ENCODE assay signal across 2 cellular contexts in the genomic region with DNA sequence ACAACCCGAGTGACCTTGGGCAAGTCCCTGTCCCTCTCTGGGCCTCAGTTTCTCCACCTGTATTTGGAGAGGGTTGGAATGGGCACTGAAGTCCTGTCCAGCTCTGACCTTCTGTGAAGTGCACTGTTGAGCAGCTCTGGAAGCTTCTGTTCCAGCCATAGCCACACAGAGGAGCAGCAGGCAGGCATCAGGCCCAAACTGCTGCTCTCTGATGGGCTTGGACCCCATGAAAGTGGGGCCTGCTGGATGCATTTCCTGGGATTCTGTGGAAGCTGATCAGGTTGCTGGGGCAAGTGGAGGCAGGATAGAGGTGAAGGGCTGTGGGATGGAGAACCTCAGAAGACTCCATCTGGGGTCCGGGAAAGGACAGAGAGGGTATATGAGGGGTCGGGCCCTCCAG. TPM values are rescaled to one million over a fixed set of nuclear protein-coding genes. Genes with fewer than 3 reads are reported as not detected.
"Had no signal": no experiment of that assay in that cellular context is flagged by ENCODE, and none has a peak within 500 bp of the region (broad histone marks: within the 10 kb centered on the region; RNA-seq: fewer than 3 reads in every experiment).

No MANE protein-coding gene starts in this region.

RNA-seq across cellular contexts. Expression of gene APOD, which starts 36.7 kb away (rescaled TPM):
- total RNA-seq: astrocyte, T-helper 17 cell had no signal
